In the genomic region with DNA sequence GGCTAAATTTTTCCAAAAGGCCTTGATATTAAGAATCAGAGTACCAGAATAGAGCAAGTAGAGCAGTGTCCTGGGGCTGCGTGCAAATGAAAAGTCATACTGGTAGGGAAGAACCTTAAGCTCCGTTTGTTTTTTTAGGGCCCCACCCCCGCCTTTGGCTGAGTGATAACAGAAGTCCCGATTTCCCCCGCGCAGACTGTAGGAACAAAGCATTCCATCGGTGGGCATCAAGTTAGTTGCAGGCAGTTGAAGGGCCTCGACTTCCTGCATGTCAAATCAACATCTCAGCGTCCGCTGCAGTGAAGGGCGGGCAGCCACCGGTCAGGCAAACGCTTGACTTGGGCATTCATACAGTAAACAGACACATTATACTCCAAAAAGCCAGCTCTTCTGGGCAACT, we compare ENCODE assay signal across 15 cellular contexts. TPM values are rescaled to one million over a fixed set of nuclear protein-coding genes. Genes with fewer than 3 reads are reported as not detected.
DNase-seq lines count a peak whose midpoint lies in the region; ATAC-seq and TF ChIP-seq lines count a peak whose summit lies in the region.
"Had no signal": no experiment of that assay in that cellular context is flagged by ENCODE, and none has a peak within 500 bp of the region (broad histone marks: within the 10 kb centered on the region; RNA-seq: fewer than 3 reads in every experiment).

No MANE protein-coding gene starts in this region.

- no peak overlapping the region for H3K4me3 ChIP-seq in fibroblast of the aortic adventitia (ENCODE audit: low read depth, low read length)
- no peak overlapping the region for H3K4me3 ChIP-seq in osteoblast (ENCODE audit: insufficient read depth, low read length)
- H3K4me3 ChIP-seq: MG63 had no signal

- TF ChIP-seq CTCF in fibroblast of the aortic adventitia (IDR thresholded peaks at IDR 0.05; ENCODE audit: insufficient read depth, low read length) (no peak), osteoblast (IDR thresholded peaks at IDR 0.05; ENCODE audit: extremely low read depth, low read depth, low read length) (no peak)

- H3K27ac ChIP-seq in osteoblast (ENCODE audit: low read depth, low read length): no peak overlapping the region

- H4K20me1 ChIP-seq in osteoblast (ENCODE audit: insufficient read depth, low read length): no peaks in the 10 kb centered on the region

- peak overlapping the region; percentile 44 for H2AFZ ChIP-seq in osteoblast (ENCODE audit: low read length)

- DNase-seq in ELF-1 (ENCODE audit: low read depth, low spot score) (peak; percentile 81), UCSD-AML1 (lab: John Stamatoyannopoulos, UW; ENCODE audit: unreplicated experiment) (peak; percentile 31), fibroblast of the aortic adventitia (ENCODE audit: low read depth) (peak; percentile 41), osteoblast (ENCODE audit: insufficient read length, low spot score, missing footprints) (peak; percentile 69), NCI-H748 treated with DMSO at 0.1 percent for 48 hours (lab: John Stamatoyannopoulos, UW) (no peak), cerebellar nuclear complex (lab: John Stamatoyannopoulos, UW) (no peak), OCI-M2 (lab: John Stamatoyannopoulos, UW; ENCODE audit: unreplicated experiment) (no peak)
- DNase-seq: activated CD4-positive, alpha-beta T cell treated with anti-CD3 and anti-CD28 coated beads for 4 hours; kidney glomerular epithelial cell; MG63; NCI-H510A treated with DMSO at 0.1 percent for 48 hours; occipital lobe; stimulated activated CD4-positive, alpha-beta T cell treated with anti-CD3 and anti-CD28 coated beads, Interleukin-1b, Interleukin-23, amount 100 ng/mL, for 48 hours; stimulated activated naive CD8-positive, alpha-beta T cell treated with anti-CD3 and anti-CD28 coated beads, Interleukin-15, Interleukin-2, amounts not matched to agents 100 U/mL and 50 U/mL, for 24 hours had no signal

- no peaks in the 10 kb centered on the region for H3K36me3 ChIP-seq in osteoblast (ENCODE audit: insufficient read depth, low read length)
- H3K36me3 ChIP-seq: MG63 had no signal

- H3K4me1 ChIP-seq in osteoblast (ENCODE audit: insufficient read depth, low read length): no peaks in the 10 kb centered on the region

- H3K9me3 ChIP-seq in osteoblast (ENCODE audit: low read depth, low read length): no peaks in the 10 kb centered on the region
- H3K9me3 ChIP-seq: MG63 had no signal

- H3K4me2 ChIP-seq in osteoblast (ENCODE audit: insufficient read depth, low read length): no peak overlapping the region

- peaks cover 4% of the 10 kb centered on the region for H3K27me3 ChIP-seq in osteoblast (ENCODE audit: insufficient read depth, low read length)
- H3K27me3 ChIP-seq: MG63 had no signal

- no peak for ATAC-seq in HG02938 (IDR thresholded peaks at IDR 0.05; ENCODE audit: unreplicated experiment)
- ATAC-seq: stimulated activated naive CD8-positive, alpha-beta T cell treated with anti-CD3 and anti-CD28 coated beads, Interleukin-15, Interleukin-2, amounts not matched to agents 100 U/mL and 50 U/mL, for 24 hours had no signal

- H3K79me2 ChIP-seq in osteoblast (ENCODE audit: insufficient read depth, low read length): no peaks in the 10 kb centered on the region

RNA-seq across cellular contexts. Expression of a gene that starts 11.8 kb away (rescaled TPM):
- total RNA-seq in fibroblast of the aortic adventitia (ENCODE audit: low replicate concordance) (4.7 and 9.7 TPM in 2 replicates), osteoblast (1.5 and 2.2 TPM in 2 replicates)

RNA-seq across cellular contexts. Expression of a gene that starts 30.0 kb away (rescaled TPM):
- total RNA-seq in fibroblast of the aortic adventitia (ENCODE audit: low replicate concordance) (24.6 and 34.9 TPM in 2 replicates), osteoblast (27.1 and 31.5 TPM in 2 replicates)

Comparison
In these comparisons a context has a peak if more than half of its experiments do, and no peak if none do; other contexts are left out.
1. DNase-seq: peak in ELF-1 (single experiment), UCSD-AML1 (single experiment), fibroblast of the aortic adventitia (single experiment) and osteoblast (single experiment); none in NCI-H748 treated with DMSO at 0.1 percent for 48 hours (single experiment), cerebellar nuclear complex (0 of 2) and OCI-M2 (single experiment).